ENCODE assay signal across 8 cellular contexts in the genomic region with DNA sequence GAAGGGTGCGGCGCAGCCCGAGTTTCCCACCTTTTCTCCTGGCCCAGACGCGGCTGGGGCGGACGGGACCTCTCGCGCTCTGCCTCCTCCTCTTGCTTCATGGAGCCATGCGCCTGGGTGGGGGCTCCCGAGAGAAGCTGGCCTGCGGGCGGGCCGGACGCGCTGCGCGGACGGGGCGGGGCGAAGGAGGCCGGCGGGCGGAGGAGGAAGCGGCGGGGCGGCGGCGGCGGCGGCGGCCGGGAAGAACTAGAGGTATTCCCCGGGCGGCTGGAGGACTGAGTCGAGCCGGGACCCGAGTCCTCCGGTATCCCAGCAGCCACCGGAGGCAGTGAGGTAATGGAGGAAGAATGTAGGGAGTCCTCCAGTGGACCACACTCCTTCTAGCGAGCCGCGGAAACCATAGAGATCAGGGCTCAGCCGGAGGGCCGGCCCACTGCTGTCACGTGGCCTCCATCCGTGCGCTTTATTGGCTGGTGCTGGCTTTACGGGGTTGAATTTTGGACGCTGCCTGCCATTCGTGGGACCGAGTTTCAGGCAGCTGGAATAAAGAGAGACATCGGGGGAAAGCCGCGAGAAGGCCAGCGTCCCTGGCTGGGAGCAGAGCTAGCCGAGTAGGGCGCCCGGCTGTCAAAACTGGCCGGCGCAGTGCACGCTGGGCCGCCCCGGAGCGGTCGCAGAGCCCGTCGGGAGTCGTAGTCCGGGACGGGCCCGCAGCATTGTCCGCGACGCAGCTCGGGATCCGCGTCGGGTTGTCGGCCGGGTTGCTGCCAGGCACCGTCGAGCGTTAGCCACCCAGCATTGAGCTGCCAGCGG. TPM values are rescaled to one million over a fixed set of nuclear protein-coding genes. Genes with fewer than 3 reads are reported as not detected.
DNase-seq lines count a peak whose midpoint lies in the region; ATAC-seq and TF ChIP-seq lines count a peak whose summit lies in the region.
"Not testable (repeated sequence)": the region's sequence is repeated elsewhere in the genome, so short reads cannot be mapped to it uniquely, and the experiment has no call there.

A gene (minus strand): TSS at position 177 of the 813 bp plus-strand sequence. CDS start 11,722 bp downstream, outside the sequence.

- not testable (repeated sequence) for TF ChIP-seq CTCF in Loucy (conservative IDR thresholded peaks at IDR 0.05; ENCODE audit: low read length); gastroesophageal sphincter (IDR thresholded peaks at IDR 0.05); neural progenitor cell (IDR thresholded peaks at IDR 0.05)

- WGBS in gastroesophageal sphincter (ENCODE audit: low coverage in 1 of 2), 2 donors = no CpG with 5 or more reads among the region's 85 CpGs

- ATAC-seq in gastroesophageal sphincter = peak; percentile 97

- peak within 1 kb of the TSS; percentile 84 to 95 (median 93) for H3K27ac ChIP-seq in gastroesophageal sphincter
- peak within 1 kb of the TSS; percentile 92 for H3K27ac ChIP-seq in neural progenitor cell

- H3K36me3 ChIP-seq in HAP-1 (replicated peaks) = peaks cover 25% of the 10 kb centered on the region
- H3K36me3 ChIP-seq in Loucy (ENCODE audit: insufficient read depth, low read length) = not testable (repeated sequence)
- peaks cover 0 to 21% of the 10 kb centered on the region in 2 donors for H3K36me3 ChIP-seq in gastroesophageal sphincter
- H3K36me3 ChIP-seq in neural progenitor cell = peaks cover 18% of the 10 kb centered on the region

- peak within 1 kb of the TSS; percentile 78 for H3K27ac Mint-ChIP-seq in activated naive CD4-positive, alpha-beta T cell treated with anti-CD3 and anti-CD28 coated beads, Interleukin-2, amount 50 U/mL, for 24 hours
- peak within 1 kb of the TSS; percentile 88 for H3K27ac Mint-ChIP-seq in neural progenitor cell
- H3K27ac Mint-ChIP-seq in stimulated activated naive CD8-positive, alpha-beta T cell treated with anti-CD3 and anti-CD28 coated beads, Interleukin-15, Interleukin-2, amounts not matched to agents 100 ng/mL and 50 ng/mL, for 24 hours = peak within 1 kb of the TSS; percentile 95

- peaks cover 57% of the 10 kb centered on the region for H3K4me1 Mint-ChIP-seq in activated naive CD4-positive, alpha-beta T cell treated with anti-CD3 and anti-CD28 coated beads, Interleukin-2, amount 50 U/mL, for 24 hours
- H3K4me1 Mint-ChIP-seq in neural progenitor cell = peaks cover 27% of the 10 kb centered on the region
- peaks cover 53% of the 10 kb centered on the region for H3K4me1 Mint-ChIP-seq in stimulated activated naive CD8-positive, alpha-beta T cell treated with anti-CD3 and anti-CD28 coated beads, Interleukin-15, Interleukin-2, amounts not matched to agents 100 ng/mL and 50 ng/mL, for 24 hours (ENCODE audit: low read depth)

- H3K9ac ChIP-seq in Loucy (ENCODE audit: low read depth, low read length, poor library complexity, severe bottlenecking) = peak within 1 kb of the TSS; percentile 67
- H3K9ac ChIP-seq in neural progenitor cell = peak within 1 kb of the TSS; percentile 54

- H4K20me1 ChIP-seq in Loucy (ENCODE audit: insufficient read depth, low read length, poor library complexity, severe bottlenecking) (peaks cover 29% of the 10 kb centered on the region), neural progenitor cell (ENCODE audit: low read depth) (peaks cover 30% of the 10 kb centered on the region)

- H3K9me3 Mint-ChIP-seq in activated naive CD4-positive, alpha-beta T cell treated with anti-CD3 and anti-CD28 coated beads, Interleukin-2, amount 50 U/mL, for 24 hours; neural progenitor cell; stimulated activated naive CD8-positive, alpha-beta T cell treated with anti-CD3 and anti-CD28 coated beads, Interleukin-15, Interleukin-2, amounts not matched to agents 100 ng/mL and 50 ng/mL, for 24 hours: not testable (repeated sequence)

- H2AFZ ChIP-seq in Loucy (ENCODE audit: low read length) (0 out of 2 replicates have a peak within 1 kb of the TSS, but pooled peaks have one; percentile 48), neural progenitor cell (replicated peaks) (peak within 1 kb of the TSS; percentile 93)

- H3K27me3 ChIP-seq in HAP-1 (ENCODE audit: low read depth); Loucy (ENCODE audit: insufficient read depth, low read length, poor library complexity, severe bottlenecking); gastroesophageal sphincter; neural progenitor cell: not testable (repeated sequence)

- H3K27me3 Mint-ChIP-seq in activated naive CD4-positive, alpha-beta T cell treated with anti-CD3 and anti-CD28 coated beads, Interleukin-2, amount 50 U/mL, for 24 hours; neural progenitor cell (ENCODE audit: insufficient read depth, low read depth); stimulated activated naive CD8-positive, alpha-beta T cell treated with anti-CD3 and anti-CD28 coated beads, Interleukin-15, Interleukin-2, amounts not matched to agents 100 ng/mL and 50 ng/mL, for 24 hours: not testable (repeated sequence)

- not testable (repeated sequence) for H3K9me3 ChIP-seq in HAP-1; Loucy (ENCODE audit: insufficient read depth, low read depth, low read length); gastroesophageal sphincter; neural progenitor cell (ENCODE audit: low read depth)

- peak; percentile 79 for DNase-seq in G401 (ENCODE audit: low spot score)
- DNase-seq in HAP-1 (ENCODE audit: low spot score in 2 of 2) = peak; percentile 59 to 78
- peak; percentile 59 for DNase-seq in SW480 (ENCODE audit: low spot score)
- DNase-seq in neural progenitor cell (ENCODE audit: low spot score) = peak; percentile 82

- H3K79me2 ChIP-seq in Loucy (ENCODE audit: insufficient read depth, low read length) = peaks cover 52% of the 10 kb centered on the region
- peaks cover 57% of the 10 kb centered on the region for H3K79me2 ChIP-seq in neural progenitor cell (ENCODE audit: low read depth)

- H3F3A ChIP-seq in Loucy (ENCODE audit: low read depth); neural progenitor cell (ENCODE audit: low read depth): not testable (repeated sequence)

- in situ Hi-C loops in G401 (cut with HindIII; ENCODE audit: low sequenced_read_pairs); HAP-1 (cut with MboI; ENCODE audit: low sequenced_read_pairs): not testable (repeated sequence)

- H3K4me2 ChIP-seq in Loucy (ENCODE audit: low read depth, low read length, poor library complexity, severe bottlenecking) (peak within 1 kb of the TSS; percentile 95), neural progenitor cell (peak within 1 kb of the TSS; percentile 93)

- peak within 1 kb of the TSS; percentile 88 for H3K4me3 Mint-ChIP-seq in activated naive CD4-positive, alpha-beta T cell treated with anti-CD3 and anti-CD28 coated beads, Interleukin-2, amount 50 U/mL, for 24 hours
- peak within 1 kb of the TSS; percentile 91 for H3K4me3 Mint-ChIP-seq in neural progenitor cell
- H3K4me3 Mint-ChIP-seq in stimulated activated naive CD8-positive, alpha-beta T cell treated with anti-CD3 and anti-CD28 coated beads, Interleukin-15, Interleukin-2, amounts not matched to agents 100 ng/mL and 50 ng/mL, for 24 hours = peak within 1 kb of the TSS; percentile 96

- H3K36me3 Mint-ChIP-seq in activated naive CD4-positive, alpha-beta T cell treated with anti-CD3 and anti-CD28 coated beads, Interleukin-2, amount 50 U/mL, for 24 hours; neural progenitor cell: not testable (repeated sequence)
- peaks cover 34% of the 10 kb centered on the region for H3K36me3 Mint-ChIP-seq in stimulated activated naive CD8-positive, alpha-beta T cell treated with anti-CD3 and anti-CD28 coated beads, Interleukin-15, Interleukin-2, amounts not matched to agents 100 ng/mL and 50 ng/mL, for 24 hours (ENCODE audit: low read depth)

- H3K4me3 ChIP-seq in HAP-1 (peak within 1 kb of the TSS; percentile 66), Loucy (ENCODE audit: low read length, poor library complexity, severe bottlenecking) (peak within 1 kb of the TSS; percentile 79), gastroesophageal sphincter (peak within 1 kb of the TSS; percentile 57 to 62), neural progenitor cell (peak within 1 kb of the TSS; percentile 87)

- peak; percentile 56 to 65 for TF ChIP-seq POLR2A in gastroesophageal sphincter (IDR thresholded peaks at IDR 0.05)

- peaks cover 16% of the 10 kb centered on the region for H3K4me1 ChIP-seq in HAP-1
- H3K4me1 ChIP-seq in Loucy (ENCODE audit: insufficient read depth, low read length, poor library complexity, severe bottlenecking) = peaks cover 39% of the 10 kb centered on the region
- peaks cover 9 to 60% (median 27%) of the 10 kb centered on the region in 3 donors for H3K4me1 ChIP-seq in gastroesophageal sphincter
- peaks cover 20% of the 10 kb centered on the region for H3K4me1 ChIP-seq in neural progenitor cell

- H3K9me2 ChIP-seq in Loucy (replicated peaks; ENCODE audit: low read depth, low read length) = not testable (repeated sequence)

- TF ChIP-seq EP300 in gastroesophageal sphincter (IDR thresholded peaks at IDR 0.05) = not testable (repeated sequence)

RNA-seq across cellular contexts. Expression of the gene that starts here (rescaled TPM):
- total RNA-seq in G401 (2014; rRNA removed; shearing (Covaris generic)) = 8.5 and 15.5 TPM in 2 replicates
- 10 to 100 TPM; 12.4 to 15.0 (median 14.1) TPM for total RNA-seq in gastroesophageal sphincter
- 19.0 and 21.0 TPM in 2 replicates for total RNA-seq in neural progenitor cell (ENCODE audit: low replicate concordance)

Comparison
In these comparisons a context has a peak if more than half of its experiments do, and no peak if none do; other contexts are left out.
1. Peak in every context shown above with its lines: DNase-seq, ATAC-seq, H3K4me3 ChIP-seq and H3K27ac ChIP-seq.